ENCODE assay signal across 19 cellular contexts in the genomic region with DNA sequence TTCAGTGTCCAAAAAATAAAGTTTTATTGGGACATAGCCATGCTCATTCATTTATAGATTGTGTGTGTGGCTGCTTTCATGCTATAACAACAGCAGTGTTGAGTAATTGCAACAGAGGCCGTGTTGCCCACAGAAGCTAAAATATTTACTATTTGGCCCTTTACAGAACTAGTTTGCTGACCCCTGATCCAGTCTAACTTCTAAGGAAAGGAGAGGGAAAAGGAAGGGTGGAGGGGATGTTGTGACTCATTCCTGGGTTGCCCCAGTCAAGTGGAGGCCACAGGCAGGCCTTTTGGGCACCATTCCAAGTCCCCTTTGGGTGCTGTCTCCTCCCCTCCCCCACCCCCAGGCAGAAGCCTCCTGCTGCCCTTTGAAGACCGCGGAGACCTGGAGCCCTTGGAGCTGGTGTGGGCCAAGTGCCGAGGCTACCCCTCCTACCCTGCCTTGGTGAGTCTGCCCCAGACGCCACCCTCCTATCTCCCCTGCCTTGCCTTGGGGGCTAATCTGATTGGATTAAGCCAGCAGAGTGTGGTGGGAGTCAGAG. TPM values are rescaled to one million over a fixed set of nuclear protein-coding genes. Genes with fewer than 3 reads are reported as not detected.
DNase-seq lines count a peak whose midpoint lies in the region; ATAC-seq, FAIRE-seq and TF ChIP-seq lines count a peak whose summit lies in the region.
"Had no signal": no experiment of that assay in that cellular context is flagged by ENCODE, and none has a peak within 500 bp of the region (broad histone marks: within the 10 kb centered on the region; RNA-seq: fewer than 3 reads in every experiment).

No MANE protein-coding gene starts in this region.

- H3K27ac Mint-ChIP-seq in activated naive CD8-positive, alpha-beta T cell treated with anti-CD3 and anti-CD28 coated beads for 36 hours = no peak overlapping the region
- H3K27ac Mint-ChIP-seq: activated naive CD4-positive, alpha-beta T cell treated with anti-CD3 and anti-CD28 coated beads, Interleukin-2, amount 50 U/mL, for 24 hours; progenitor cell of endocrine pancreas; WTC11 had no signal

- H3K4me1 ChIP-seq in kidney (ENCODE audit: control insufficient read depth in 1 of 2, insufficient read depth in 1 of 2, low read depth in 1 of 2, low read length in 2 of 2) (peaks cover 9 to 25% of the 10 kb centered on the region in 2 donors), body of pancreas (no peaks in the 10 kb centered on the region)

- 75 to 84% methylated on average over 2 to 5 of the region's 5 CpGs for WGBS in body of pancreas, 2 donors

- ATAC-seq in body of pancreas (no peak), HG03565 (IDR thresholded peaks at IDR 0.05; ENCODE audit: unreplicated experiment) (no peak)
- ATAC-seq: heart right ventricle, left colon, WTC11 had no signal

- H3K4me3 ChIP-seq in kidney (ENCODE audit: low read length in 2 of 2) (no peak overlapping the region), body of pancreas (no peak overlapping the region)
- H3K4me3 ChIP-seq: heart right ventricle had no signal

- FAIRE-seq in kidney (lab: Jason Lieb, UNC) = no peak

- peaks cover 8% of the 10 kb centered on the region for H3K36me3 Mint-ChIP-seq in activated naive CD8-positive, alpha-beta T cell treated with anti-CD3 and anti-CD28 coated beads for 36 hours

- no peaks in the 10 kb centered on the region for H3K9me3 Mint-ChIP-seq in activated naive CD8-positive, alpha-beta T cell treated with anti-CD3 and anti-CD28 coated beads for 36 hours
- H3K9me3 Mint-ChIP-seq: activated naive CD4-positive, alpha-beta T cell treated with anti-CD3 and anti-CD28 coated beads, Interleukin-2, amount 50 U/mL, for 24 hours; WTC11 had no signal

- H3K9ac ChIP-seq in kidney (ENCODE audit: low read length in 2 of 2) = no peak overlapping the region

- no peak for TF ChIP-seq CTCF in VCaP (conservative IDR thresholded peaks at IDR 0.05)
- no peak for TF ChIP-seq CTCF in kidney (IDR thresholded peaks at IDR 0.05; ENCODE audit: borderline replicate concordance, extremely low read depth, insufficient read depth)
- TF ChIP-seq CTCF in body of pancreas (IDR thresholded peaks at IDR 0.05) = no peak
- TF ChIP-seq CTCF in GM13976 (IDR thresholded peaks at IDR 0.05; ENCODE audit: borderline replicate concordance, control extremely low read depth, extremely low read depth, insufficient read depth, missing control alignments) = no peak

- H3K9me3 ChIP-seq in kidney (ENCODE audit: control insufficient read depth in 1 of 2, low read length in 2 of 2) (no peaks in the 10 kb centered on the region), body of pancreas (no peaks in the 10 kb centered on the region)
- H3K9me3 ChIP-seq: heart right ventricle had no signal

- DNase-seq in Daoy (ENCODE audit: low read depth) = peak; percentile 26
- peak; percentile 3 to 7 for DNase-seq in Kasumi-1 (lab: John Stamatoyannopoulos, UW)
- DNase-seq in kidney = no peak
- DNase-seq in body of pancreas = no peak
- no peak for DNase-seq in activated naive CD8-positive, alpha-beta T cell treated with anti-CD3 and anti-CD28 coated beads for 36 hours
- DNase-seq in GM13976 (ENCODE audit: low spot score) = no peak
- DNase-seq: DMS 273 treated with DMSO at 0.1 percent for 48 hours; H7; heart right ventricle; left colon; stimulated activated CD4-positive, alpha-beta T cell treated with anti-CD3 and anti-CD28 coated beads, Interleukin-15, amount 100 ng/mL, for 24 hours had no signal

- H3K27ac ChIP-seq in VCaP (0 out of 2 replicates have a peak overlapping the region, but pooled peaks have one; percentile 5), kidney (ENCODE audit: low read depth in 2 of 2, low read length in 2 of 2) (peak overlapping the region; percentile 54 to 84), body of pancreas (no peak overlapping the region)
- H3K27ac ChIP-seq: heart right ventricle had no signal

- no peak for TF ChIP-seq POLR2A in body of pancreas (IDR thresholded peaks at IDR 0.05)

- H3K36me3 ChIP-seq in kidney (ENCODE audit: control insufficient read depth in 1 of 2, insufficient read depth in 2 of 2, low read length in 2 of 2) (peaks cover 29 to 34% of the 10 kb centered on the region in 2 donors), body of pancreas (replicated peaks in 1 of 2; ENCODE audit: insufficient read depth in 1 of 2, low read depth in 2 of 2) (peaks cover 0 to 20% of the 10 kb centered on the region in 2 donors)

- H3K4me3 Mint-ChIP-seq in activated naive CD8-positive, alpha-beta T cell treated with anti-CD3 and anti-CD28 coated beads for 36 hours = no peak overlapping the region
- H3K4me3 Mint-ChIP-seq: activated naive CD4-positive, alpha-beta T cell treated with anti-CD3 and anti-CD28 coated beads, Interleukin-2, amount 50 U/mL, for 24 hours; WTC11 had no signal

- no peaks in the 10 kb centered on the region for H3K27me3 Mint-ChIP-seq in activated naive CD8-positive, alpha-beta T cell treated with anti-CD3 and anti-CD28 coated beads for 36 hours
- H3K27me3 Mint-ChIP-seq: activated naive CD4-positive, alpha-beta T cell treated with anti-CD3 and anti-CD28 coated beads, Interleukin-2, amount 50 U/mL, for 24 hours; progenitor cell of endocrine pancreas had no signal

- intact Hi-C loops in kidney (cut with DNase I) (no loop called here), body of pancreas (cut with DNase I) (no loop called here)

- H3K27me3 ChIP-seq in body of pancreas = no peaks in the 10 kb centered on the region
- H3K27me3 ChIP-seq: heart right ventricle had no signal

- in situ Hi-C loops in GM13976 (cut with MboI; ENCODE audit: low sequenced_read_pairs, unreplicated experiment) = no loop called here

- no peaks in the 10 kb centered on the region for H3K4me1 Mint-ChIP-seq in activated naive CD8-positive, alpha-beta T cell treated with anti-CD3 and anti-CD28 coated beads for 36 hours
- H3K4me1 Mint-ChIP-seq: activated naive CD4-positive, alpha-beta T cell treated with anti-CD3 and anti-CD28 coated beads, Interleukin-2, amount 50 U/mL, for 24 hours; WTC11 had no signal

RNA-seq across cellular contexts. Expression of gene BRPF3, which starts 28.4 kb away (rescaled TPM):
- 7.2 and 10.0 TPM in 2 replicates for total RNA-seq in Daoy (2014; rRNA removed; shearing (Covaris generic))
- total RNA-seq in kidney = 29.5 TPM
- polyA plus RNA-seq in kidney (ENCODE audit: insufficient read depth, low read depth, low replicate concordance) = 10.2 TPM
- 10 to 100 TPM; 24.9 to 27.0 TPM for total RNA-seq in body of pancreas
- 10 to 100 TPM; 15.3 to 16.4 TPM for total RNA-seq in activated naive CD8-positive, alpha-beta T cell treated with anti-CD3 and anti-CD28 coated beads for 36 hours

RNA-seq across cellular contexts. Expression of gene PNPLA1, which starts 44.9 kb away (rescaled TPM):
- not detected in 2 replicates for total RNA-seq in Daoy (2014; rRNA removed; shearing (Covaris generic))
- total RNA-seq in kidney (0.19 TPM), body of pancreas (not detected)
- polyA plus RNA-seq in kidney (ENCODE audit: insufficient read depth, low read depth, low replicate concordance) = 1.2 TPM
- not detected for total RNA-seq in activated naive CD8-positive, alpha-beta T cell treated with anti-CD3 and anti-CD28 coated beads for 36 hours
- total RNA-seq: cerebellum, epithelial cell of proximal tubule, H7, myocyte, progenitor cell of endocrine pancreas, WTC11 had no signal
- polyA plus RNA-seq: heart right ventricle had no signal

Comparison
In these comparisons a context has a peak if more than half of its experiments do, and no peak if none do; other contexts are left out.
1. DNase-seq: peak in Daoy (single experiment) and Kasumi-1 (2 of 2); none in kidney (single experiment), body of pancreas (0 of 4), activated naive CD8-positive, alpha-beta T cell treated with anti-CD3 and anti-CD28 coated beads for 36 hours (single experiment) and GM13976 (single experiment).
2. H3K27ac ChIP-seq: peak in VCaP (single experiment) and kidney (2 of 2); none in body of pancreas (0 of 4).